Comparison of ENCODE assay signal across 24 cellular contexts in the genomic region with DNA sequence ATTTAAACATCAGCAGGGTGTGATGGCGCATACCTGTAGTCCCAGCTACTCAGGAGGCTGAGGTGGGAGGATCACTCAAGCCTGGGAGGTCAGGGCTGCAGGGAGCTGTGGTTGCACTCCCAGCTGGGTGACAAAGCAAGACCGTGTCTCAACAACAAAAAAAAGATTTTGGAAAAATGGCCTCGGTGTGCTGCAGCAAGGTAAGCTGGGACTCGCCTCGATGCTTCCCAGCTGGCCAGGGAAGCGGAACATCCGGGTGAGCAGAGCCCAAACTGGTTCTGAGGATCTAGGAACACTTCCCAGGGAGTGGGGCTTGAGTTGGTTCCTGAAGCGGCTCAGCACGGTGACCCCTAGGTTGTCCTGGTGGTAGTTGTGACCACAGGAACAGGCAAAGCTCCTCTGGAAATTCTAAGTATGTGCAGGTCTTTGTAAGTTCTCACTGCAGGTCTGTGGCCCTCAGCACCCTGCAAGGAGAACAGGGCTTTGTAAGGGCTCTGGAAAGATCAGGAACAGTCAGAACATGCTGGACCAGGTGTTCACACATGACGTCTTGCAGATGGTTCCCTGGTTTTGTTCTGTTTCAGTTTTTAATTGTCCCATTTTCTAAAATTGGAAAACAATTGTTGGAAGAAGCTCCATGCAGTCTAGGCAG. TPM values are rescaled to one million over a fixed set of nuclear protein-coding genes. Genes with fewer than 3 reads are reported as not detected.
A peak's percentile ranks its signal among the peaks of the same experiment; 100 is the strongest.
DNase-seq lines count a peak whose midpoint lies in the region; ATAC-seq and TF ChIP-seq lines count a peak whose summit lies in the region.
"Had no signal": no experiment of that assay in that cellular context is flagged by ENCODE, and none has a peak within 500 bp of the region (broad histone marks: within the 10 kb centered on the region; RNA-seq: fewer than 3 reads in every experiment).

No MANE protein-coding gene starts in this region.

- H3K4me1 ChIP-seq in SK-N-SH (ENCODE audit: control insufficient read depth in 1 of 2, insufficient read depth in 2 of 2, low read depth in 1 of 2, low read length in 1 of 2) (no peaks in the 10 kb centered on the region; a peak in 1 of 4 replicates), GM23338 (ENCODE audit: insufficient read depth) (no peaks in the 10 kb centered on the region), trophoblast cell (ENCODE audit: control insufficient read depth in 1 of 2, insufficient read depth in 2 of 2, low read length in 2 of 2) (peaks cover 14 to 15% of the 10 kb centered on the region in 2 experiments), Peyer's patch (no peaks in the 10 kb centered on the region), esophagus squamous epithelium (no peaks in the 10 kb centered on the region)
- H3K4me1 ChIP-seq: BE2C, tibial nerve had no signal

- no peak overlapping the region for H3K23ac ChIP-seq in trophoblast cell (ENCODE audit: low read length)

- H2BK12ac ChIP-seq in trophoblast cell (ENCODE audit: low read length), result no peak overlapping the region

- peak overlapping the region; percentile 46; the same call in 1 of the 2 replicates for H3K27ac Mint-ChIP-seq in GM23338
- peak overlapping the region; percentile 89 to 90 for H3K27ac Mint-ChIP-seq in effector memory CD8-positive, alpha-beta T cell

- POLR2A ChIA-PET in SK-N-SH (lab: Yijun Ruan, JAX), result interaction anchor here (1.0 kb wide), 1 partner anchor 246 kb away, joined by 3 read pairs; no protein-coding TSS in a partner anchor

- no peak for ATAC-seq in SK-N-SH treated with all-trans-retinoic acid at 6 μM for 48 hours
- ATAC-seq in GM23338, result no peak
- no peak for ATAC-seq in effector memory CD8-positive, alpha-beta T cell (replicated peaks)
- no peak for ATAC-seq in HG03159 (IDR thresholded peaks at IDR 0.05; ENCODE audit: unreplicated experiment)
- ATAC-seq: esophagus mucosa had no signal

- H3K79me2 ChIP-seq in SK-N-SH (ENCODE audit: insufficient read depth) (no peaks in the 10 kb centered on the region), GM23338 (replicated peaks; ENCODE audit: insufficient read depth) (no peaks in the 10 kb centered on the region), trophoblast cell (ENCODE audit: control insufficient read depth, insufficient read depth, low read length, poor library complexity) (no peaks in the 10 kb centered on the region)

- H3K18ac ChIP-seq in trophoblast cell (ENCODE audit: low read length), result no peak overlapping the region

- no peaks in the 10 kb centered on the region; the same call in 2 of the 3 replicates for H3K9me3 Mint-ChIP-seq in GM23338
- no peaks in the 10 kb centered on the region for H3K9me3 Mint-ChIP-seq in effector memory CD8-positive, alpha-beta T cell
- H3K9me3 Mint-ChIP-seq: activated T-helper 2 cell treated with anti-CD3 and anti-CD28 coated beads, Interferon-gamma antibody, Interleukin-2, Interleukin-4, amounts not matched to agents 10 μg/mL and 5 μg/mL and 100 μg/mL, durations not matched to agents 14 hours and 24 hours and 36 hours had no signal

- no peak overlapping the region for H3K4me3 ChIP-seq in SK-N-SH (ENCODE audit: low read depth in 2 of 2, low read length in 1 of 2)
- H3K4me3 ChIP-seq in GM23338, result no peak overlapping the region
- H3K4me3 ChIP-seq in trophoblast cell (ENCODE audit: low read depth, low read length), result no peak overlapping the region
- no peak overlapping the region for H3K4me3 ChIP-seq in Peyer's patch
- H3K4me3 ChIP-seq in esophagus squamous epithelium, result no peak overlapping the region
- H3K4me3 ChIP-seq: GM12878, MG63, tibial nerve had no signal

- DNase-seq in SK-N-SH, result no peak
- no peak for DNase-seq in GM23338 (ENCODE audit: low spot score)
- no peak for DNase-seq in effector memory CD8-positive, alpha-beta T cell
- peak; percentile 47 to 50 for DNase-seq in trophoblast cell
- DNase-seq in Peyer's patch, result no peak
- DNase-seq in esophagus squamous epithelium (lab: John Stamatoyannopoulos, UW), result no peak
- DNase-seq: activated CD4-positive, alpha-beta T cell treated with anti-CD3 and anti-CD28 coated beads for 1 hour; activated CD8-positive, alpha-beta memory T cell treated with anti-CD3 and anti-CD28 coated beads for 24 hours; BE2C; GDM1; HCEC 1CT; MG63; midbrain; NCI-H146; NCI-H2227 treated with DMSO at 0.1 percent for 48 hours; NCI-H82; stimulated activated naive CD4-positive, alpha-beta T cell had no signal

- H2BK120ac ChIP-seq in trophoblast cell (ENCODE audit: insufficient read depth, low read length, poor library complexity), result no peak overlapping the region

- H3K36me3 ChIP-seq in SK-N-SH (replicated peaks in 1 of 2; ENCODE audit: control insufficient read depth in 1 of 2, insufficient read depth in 2 of 2, low read length in 1 of 2) (peaks cover 0 to 26% of the 10 kb centered on the region in 2 experiments), GM23338 (ENCODE audit: insufficient read depth) (no peaks in the 10 kb centered on the region), trophoblast cell (ENCODE audit: control insufficient read depth in 1 of 2, insufficient read depth in 2 of 2, low read length in 2 of 2) (peaks cover 33 to 39% of the 10 kb centered on the region in 2 experiments), Peyer's patch (peaks cover 0 to 48% (median 0%) of the 10 kb centered on the region in 3 donors), esophagus squamous epithelium (peaks cover 16 to 50% (median 25%) of the 10 kb centered on the region in 3 donors)

- CTCF ChIA-PET in SK-N-SH (lab: Yijun Ruan, JAX), result interaction anchor here (0.8 to 1.1 kb wide), 2 partner anchors 8 to 40 kb away, joined by 3 read pairs; no protein-coding TSS in a partner anchor

- no peaks in the 10 kb centered on the region for H3K9me2 ChIP-seq in SK-N-SH
- no peaks in the 10 kb centered on the region for H3K9me2 ChIP-seq in GM23338 (ENCODE audit: insufficient read depth)

- H4K20me1 ChIP-seq in SK-N-SH (ENCODE audit: insufficient read depth), result no peaks in the 10 kb centered on the region
- H4K20me1 ChIP-seq in GM23338 (replicated peaks; ENCODE audit: insufficient read depth), result no peaks in the 10 kb centered on the region; the same call in 1 of the 2 replicates

- peaks cover 3% of the 10 kb centered on the region; the same call in 2 of the 3 replicates for H3K4me1 Mint-ChIP-seq in GM23338
- peaks cover 9 to 20% of the 10 kb centered on the region in 2 donors for H3K4me1 Mint-ChIP-seq in effector memory CD8-positive, alpha-beta T cell (ENCODE audit: low read depth in 2 of 2)

- H2AK5ac ChIP-seq in trophoblast cell (ENCODE audit: low read length), result no peak overlapping the region

- TF ChIP-seq CTCF in SK-N-SH (IDR thresholded peaks at IDR 0.05) (no peak), GM23338 (conservative IDR thresholded peaks at IDR 0.05; ENCODE audit: low read depth in 2 of 2) (no peak), Peyer's patch (IDR thresholded peaks at IDR 0.05) (no peak), esophagus squamous epithelium (IDR thresholded peaks at IDR 0.05) (no peak)

- TF ChIP-seq EP300 in SK-N-SH (IDR thresholded peaks at IDR 0.05; ENCODE audit: borderline replicate concordance in 1 of 2, low read depth in 1 of 2, low read length in 1 of 2), result no peak

- H3K9ac ChIP-seq in SK-N-SH (no peak overlapping the region), trophoblast cell (ENCODE audit: low read length) (no peak overlapping the region)

- H3K36me3 Mint-ChIP-seq in GM23338 (ENCODE audit: low read depth), result peaks cover 14% of the 10 kb centered on the region
- peaks cover 23% of the 10 kb centered on the region for H3K36me3 Mint-ChIP-seq in effector memory CD8-positive, alpha-beta T cell (ENCODE audit: insufficient read depth)

- no peak overlapping the region for H3K14ac ChIP-seq in trophoblast cell (ENCODE audit: low read length)

- H3K9me3 ChIP-seq in SK-N-SH, result no peaks in the 10 kb centered on the region
- peaks cover 2% of the 10 kb centered on the region for H3K9me3 ChIP-seq in trophoblast cell (ENCODE audit: insufficient read depth, low read depth, low read length)
- H3K9me3 ChIP-seq in Peyer's patch, result no peaks in the 10 kb centered on the region
- H3K9me3 ChIP-seq in esophagus squamous epithelium, result no peaks in the 10 kb centered on the region
- H3K9me3 ChIP-seq: BE2C, MG63, tibial nerve had no signal

- H2BK5ac ChIP-seq in trophoblast cell (ENCODE audit: low read depth, low read length, poor library complexity), result no peak overlapping the region

- no peak overlapping the region for H3K4ac ChIP-seq in trophoblast cell (ENCODE audit: low read depth, low read length)

- 96% methylated on average over 10 of the region's 10 CpGs for WGBS in SK-N-SH (ENCODE audit: low lambda C conversion rate)
- WGBS in trophoblast cell (ENCODE audit: extremely low coverage, insufficient coverage, insufficient read length), result no CpG with 5 or more reads among the region's 10 CpGs
- 85 to 91% methylated on average over 9 to 10 of the region's 10 CpGs for WGBS in esophagus squamous epithelium, 2 donors

- peaks cover 17% of the 10 kb centered on the region for H3K27me3 Mint-ChIP-seq in GM23338 (ENCODE audit: insufficient read depth, low read depth, poor library complexity)
- H3K27me3 Mint-ChIP-seq in effector memory CD8-positive, alpha-beta T cell, result no peaks in the 10 kb centered on the region

- H3K79me1 ChIP-seq in trophoblast cell (ENCODE audit: low read length), result no peaks in the 10 kb centered on the region

- TF ChIP-seq RAD21 in SK-N-SH (IDR thresholded peaks at IDR 0.05; ENCODE audit: low read length), result no peak

- TF ChIP-seq POLR2A in Peyer's patch (IDR thresholded peaks at IDR 0.05) (no peak), esophagus squamous epithelium (IDR thresholded peaks at IDR 0.05) (no peak)

- H3K27me3 ChIP-seq in SK-N-SH (ENCODE audit: insufficient read depth) (no peaks in the 10 kb centered on the region), GM23338 (ENCODE audit: insufficient read depth) (no peaks in the 10 kb centered on the region), trophoblast cell (ENCODE audit: insufficient read depth, low read length) (no peaks in the 10 kb centered on the region), Peyer's patch (no peaks in the 10 kb centered on the region), esophagus squamous epithelium (no peaks in the 10 kb centered on the region)
- H3K27me3 ChIP-seq: BE2C, MG63, tibial nerve had no signal

- H2AFZ ChIP-seq in SK-N-SH (ENCODE audit: low read depth) (no peak overlapping the region), GM23338 (no peak overlapping the region), trophoblast cell (ENCODE audit: insufficient read depth, low read length, poor library complexity) (no peak overlapping the region)

- intact Hi-C loops in esophagus squamous epithelium (cut with DNase I), result no loop called here

- H4K8ac ChIP-seq in trophoblast cell (ENCODE audit: low read depth, low read length), result no peak overlapping the region

- H4K91ac ChIP-seq in trophoblast cell (ENCODE audit: low read depth, low read length), result no peak overlapping the region

- no peaks in the 10 kb centered on the region for H3F3A ChIP-seq in SK-N-SH (replicated peaks; ENCODE audit: insufficient read depth)
- H3F3A ChIP-seq in GM23338 (replicated peaks; ENCODE audit: low read depth), result no peaks in the 10 kb centered on the region

- H3K4me2 ChIP-seq in SK-N-SH (no peak overlapping the region), GM23338 (no peak overlapping the region), trophoblast cell (ENCODE audit: low read length) (no peak overlapping the region)

- no peak overlapping the region for H3K4me3 Mint-ChIP-seq in GM23338
- no peak overlapping the region for H3K4me3 Mint-ChIP-seq in effector memory CD8-positive, alpha-beta T cell

- no peak overlapping the region for H3K27ac ChIP-seq in SK-N-SH (ENCODE audit: low read depth in 2 of 2, low read length in 1 of 2)
- H3K27ac ChIP-seq in GM23338 (ENCODE audit: low read depth), result no peak overlapping the region
- H3K27ac ChIP-seq in trophoblast cell (ENCODE audit: low read depth, low read length), result no peak overlapping the region
- no peak overlapping the region for H3K27ac ChIP-seq in Peyer's patch
- no peak overlapping the region for H3K27ac ChIP-seq in esophagus squamous epithelium
- H3K27ac ChIP-seq: 22Rv1, tibial nerve had no signal

- no peak overlapping the region for H4K12ac ChIP-seq in trophoblast cell (ENCODE audit: low read depth, low read length)

RNA-seq across cellular contexts. Expression of gene ZMIZ2, which starts 38.6 kb away (rescaled TPM):
- polyA plus RNA-seq in SK-N-SH (2012; rRNA removed) (17.8 and 18.1 TPM in 2 replicates), GM23338 (2016; fragmentation: Nextera tagmentation; extraction: Ambion mirVana) (15.2 and 15.5 TPM in 2 replicates)
- 4.0 and 7.0 TPM in 2 replicates for polyA plus RNA-seq in SK-N-SH (2012; cell fraction: cytosol; rRNA removed)
- 116 and 138 TPM in 2 replicates for polyA plus RNA-seq in SK-N-SH (2012; cell fraction: nucleus; rRNA removed)
- total RNA-seq in GM23338 (2014; rRNA removed; shearing (Covaris generic)), result 30.4 and 46.1 TPM in 2 replicates
- 27.0 and 27.4 TPM in 2 replicates for polyA plus RNA-seq in trophoblast cell (2013)
- total RNA-seq in Peyer's patch (100 to 1,000 TPM in 2 of 4 donors, 10 to 100 TPM in 2; 34.9 to 150 (median 93.3) TPM), esophagus squamous epithelium (10 to 100 TPM in 3 of 4 donors, 1 to 10 TPM in 1; 6.9 to 25.4 (median 18.3) TPM)

Comparison
In these comparisons a context has a peak if more than half of its experiments do, and no peak if none do; other contexts are left out.
1. DNase-seq: peak in trophoblast cell (2 of 2); none in SK-N-SH (single experiment), GM23338 (single experiment), effector memory CD8-positive, alpha-beta T cell (0 of 3), Peyer's patch (0 of 3) and esophagus squamous epithelium (single experiment).